Comparison of ENCODE assay signal across 9 cellular contexts in the genomic region with DNA sequence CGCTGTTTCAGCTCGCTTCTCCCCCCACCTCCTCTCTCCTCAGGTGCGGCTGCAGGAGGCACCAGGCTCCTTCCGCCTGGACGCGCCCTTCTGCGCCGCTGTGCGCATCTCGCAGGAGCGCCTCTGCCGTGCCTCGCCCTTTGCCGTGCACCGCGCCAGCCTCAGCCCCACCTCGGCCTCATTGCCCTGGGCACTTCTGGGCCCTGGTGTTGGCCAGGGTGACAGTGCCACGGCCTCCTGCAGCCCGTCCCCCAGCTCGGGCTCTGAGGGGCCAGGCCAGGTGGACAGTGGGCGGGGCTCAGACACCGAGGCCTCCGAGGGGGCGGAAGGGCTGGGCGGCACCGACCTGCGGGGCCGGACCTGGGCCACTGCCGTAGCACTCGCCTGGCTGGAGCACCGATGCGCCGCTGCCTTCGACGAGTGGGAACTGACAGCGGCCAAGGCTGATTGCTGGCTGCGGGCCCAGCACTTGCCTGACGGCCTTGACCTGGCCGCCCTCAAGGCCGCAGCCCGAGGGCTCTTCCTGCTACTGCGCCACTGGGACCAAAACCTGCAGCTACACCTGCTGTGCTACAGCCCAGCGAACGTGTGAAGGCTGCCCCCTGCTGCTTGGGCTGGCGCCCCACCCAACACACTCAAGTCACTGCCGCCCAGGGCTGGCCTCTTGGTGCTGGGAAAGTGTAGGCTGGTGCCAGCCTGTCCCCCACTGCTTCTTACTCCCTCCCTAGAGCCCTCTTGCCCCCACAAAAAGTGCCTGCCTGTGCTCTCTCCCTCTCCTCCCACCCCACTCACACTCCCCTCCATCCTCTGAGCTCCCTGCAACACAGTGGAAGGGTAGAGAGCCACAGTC. TPM values are rescaled to one million over a fixed set of nuclear protein-coding genes. Genes with fewer than 3 reads are reported as not detected.
DNase-seq lines count a peak whose midpoint lies in the region; ATAC-seq and TF ChIP-seq lines count a peak whose summit lies in the region.
"Had no signal": no experiment of that assay in that cellular context is flagged by ENCODE, and none has a peak within 500 bp of the region (broad histone marks: within the 10 kb centered on the region; RNA-seq: fewer than 3 reads in every experiment).

No MANE protein-coding gene starts in this region.

- H3K4me3 ChIP-seq in OCI-LY3 (ENCODE audit: low read length) (no peak overlapping the region), neural progenitor cell (no peak overlapping the region)

- CTCF ChIA-PET in activated CD4-positive, alpha-beta T cell treated with anti-CD3 and anti-CD28 coated beads for 36 hours (lab: Charles Lee) = interaction anchor here (0.6 to 4.2 kb wide), 3 partner anchors 8 to 14 kb away, joined by 3 to 25 read pairs (median 3); a partner anchor contains a TSS

- H3K79me2 ChIP-seq in OCI-LY3 (ENCODE audit: low read length) (0 out of 2 replicates have a peak, but pooled peaks cover 10% of the 10 kb centered on the region), neural progenitor cell (ENCODE audit: low read depth) (no peaks in the 10 kb centered on the region)

- H3K4me1 Mint-ChIP-seq in activated CD4-positive, alpha-beta T cell treated with anti-CD3 and anti-CD28 coated beads for 36 hours = peaks cover 4% of the 10 kb centered on the region
- peaks cover 7% of the 10 kb centered on the region for H3K4me1 Mint-ChIP-seq in glutamatergic neuron (ENCODE audit: low read depth, unreplicated experiment)
- peaks cover 0 to 7% of the 10 kb centered on the region in 2 donors for H3K4me1 Mint-ChIP-seq in stimulated activated naive B cell treated with anti-CD40 and anti-IgM and Interleukin-4, amounts not matched to agents 10 μg/mL and 1 μg/mL and 100 μg/mL, for 72 hours
- no peaks in the 10 kb centered on the region for H3K4me1 Mint-ChIP-seq in neural progenitor cell

- DNase-seq in activated CD4-positive, alpha-beta T cell treated with anti-CD3 and anti-CD28 coated beads for 36 hours = peak; percentile 44
- DNase-seq in activated CD4-positive, alpha-beta T cell treated with anti-CD3 and anti-CD28 coated beads, Interleukin-2, amount 50 U/mL, for 48 hours = no peak
- DNase-seq in glutamatergic neuron (peak; percentile 80), NK-92 (lab: John Stamatoyannopoulos, UW; ENCODE audit: unreplicated experiment) (no peak), neural progenitor cell (ENCODE audit: low spot score) (no peak)
- DNase-seq in stimulated activated naive B cell treated with anti-CD40 and anti-IgM and Interleukin-4, amounts not matched to agents 10 μg/mL and 1 μg/mL and 100 μg/mL, for 72 hours = no peak

- H3K36me3 Mint-ChIP-seq in activated CD4-positive, alpha-beta T cell treated with anti-CD3 and anti-CD28 coated beads for 36 hours (ENCODE audit: low read depth) = peaks cover 12% of the 10 kb centered on the region
- H3K36me3 Mint-ChIP-seq in glutamatergic neuron (ENCODE audit: unreplicated experiment) = peaks cover 8% of the 10 kb centered on the region
- peaks cover 21 to 33% of the 10 kb centered on the region in 2 donors for H3K36me3 Mint-ChIP-seq in stimulated activated naive B cell treated with anti-CD40 and anti-IgM and Interleukin-4, amounts not matched to agents 10 μg/mL and 1 μg/mL and 100 μg/mL, for 72 hours
- H3K36me3 Mint-ChIP-seq in neural progenitor cell = peaks cover 1% of the 10 kb centered on the region

- H3K4me3 Mint-ChIP-seq in activated CD4-positive, alpha-beta T cell treated with anti-CD3 and anti-CD28 coated beads for 36 hours = no peak overlapping the region
- H3K4me3 Mint-ChIP-seq in glutamatergic neuron (ENCODE audit: unreplicated experiment) (no peak overlapping the region), neural progenitor cell (no peak overlapping the region)
- no peak overlapping the region for H3K4me3 Mint-ChIP-seq in stimulated activated naive B cell treated with anti-CD40 and anti-IgM and Interleukin-4, amounts not matched to agents 10 μg/mL and 1 μg/mL and 100 μg/mL, for 72 hours

- H3K4me1 ChIP-seq in OCI-LY3 (ENCODE audit: low read length) (no peaks in the 10 kb centered on the region), neural progenitor cell (no peaks in the 10 kb centered on the region)

- no peaks in the 10 kb centered on the region for H3K9me3 Mint-ChIP-seq in activated CD4-positive, alpha-beta T cell treated with anti-CD3 and anti-CD28 coated beads for 36 hours (ENCODE audit: low read depth)
- H3K9me3 Mint-ChIP-seq in glutamatergic neuron (ENCODE audit: unreplicated experiment) = peaks cover 10% of the 10 kb centered on the region
- H3K9me3 Mint-ChIP-seq in stimulated activated naive B cell treated with anti-CD40 and anti-IgM and Interleukin-4, amounts not matched to agents 10 μg/mL and 1 μg/mL and 100 μg/mL, for 72 hours = no peaks in the 10 kb centered on the region
- no peaks in the 10 kb centered on the region for H3K9me3 Mint-ChIP-seq in neural progenitor cell

- H3F3A ChIP-seq in neural progenitor cell (ENCODE audit: low read depth) = peaks cover 5% of the 10 kb centered on the region

- peak; percentile 19; the same call in 1 of the 2 replicates for TF ChIP-seq CTCF in OCI-LY3 (IDR thresholded peaks at IDR 0.05; ENCODE audit: low read depth, low read length)
- peak; percentile 56 for TF ChIP-seq CTCF in glutamatergic neuron (IDR thresholded peaks at IDR 0.05; ENCODE audit: partially characterized antibody, unreplicated experiment)
- no peak for TF ChIP-seq CTCF in neural progenitor cell (IDR thresholded peaks at IDR 0.05)

- ATAC-seq in activated CD4-positive, alpha-beta T cell treated with anti-CD3 and anti-CD28 coated beads for 36 hours = peak; percentile 71
- ATAC-seq in stimulated activated naive B cell treated with anti-CD40 and anti-IgM and Interleukin-4, amounts not matched to agents 10 μg/mL and 1 μg/mL and 100 μg/mL, for 72 hours (replicated peaks) = peak; percentile 51 to 55
- no peak for ATAC-seq in GM21528 (IDR thresholded peaks at IDR 0.05; ENCODE audit: low FRiP score, unreplicated experiment)

- H4K20me1 ChIP-seq in OCI-LY3 (ENCODE audit: insufficient read depth, low read length) (no peaks in the 10 kb centered on the region), neural progenitor cell (ENCODE audit: low read depth) (peaks cover 31% of the 10 kb centered on the region)

- H3K9ac ChIP-seq in OCI-LY3 (ENCODE audit: low read length) = no peak overlapping the region
- no peak overlapping the region for H3K9ac ChIP-seq in neural progenitor cell

- no peak overlapping the region for H3K27ac ChIP-seq in OCI-LY3 (ENCODE audit: low read length)
- H3K27ac ChIP-seq in neural progenitor cell = no peak overlapping the region
- H3K27ac ChIP-seq: skin epidermis had no signal

- H3K4me2 ChIP-seq in OCI-LY3 (ENCODE audit: low read length) = no peak overlapping the region
- no peak overlapping the region for H3K4me2 ChIP-seq in neural progenitor cell

- H3K36me3 ChIP-seq in OCI-LY3 (replicated peaks; ENCODE audit: low read depth, low read length) = peaks cover 23% of the 10 kb centered on the region
- H3K36me3 ChIP-seq in neural progenitor cell = no peaks in the 10 kb centered on the region

- H3K27me3 Mint-ChIP-seq in activated CD4-positive, alpha-beta T cell treated with anti-CD3 and anti-CD28 coated beads for 36 hours = no peaks in the 10 kb centered on the region
- peaks cover 13% of the 10 kb centered on the region for H3K27me3 Mint-ChIP-seq in glutamatergic neuron (ENCODE audit: unreplicated experiment)
- H3K27me3 Mint-ChIP-seq in stimulated activated naive B cell treated with anti-CD40 and anti-IgM and Interleukin-4, amounts not matched to agents 10 μg/mL and 1 μg/mL and 100 μg/mL, for 72 hours = no peaks in the 10 kb centered on the region
- peaks cover 9% of the 10 kb centered on the region for H3K27me3 Mint-ChIP-seq in neural progenitor cell (ENCODE audit: insufficient read depth, low read depth)

- intact Hi-C loops in activated CD4-positive, alpha-beta T cell treated with anti-CD3 and anti-CD28 coated beads for 36 hours (cut with DNase I, micrococcal nuclease) = loop anchor here in 1 of 2 experiments (10.0 kb wide), 1 partner anchor 687 kb away; a partner anchor contains a TSS

- no peak overlapping the region for H3K27ac Mint-ChIP-seq in activated CD4-positive, alpha-beta T cell treated with anti-CD3 and anti-CD28 coated beads for 36 hours
- H3K27ac Mint-ChIP-seq in glutamatergic neuron (ENCODE audit: unreplicated experiment) (no peak overlapping the region), neural progenitor cell (no peak overlapping the region)
- H3K27ac Mint-ChIP-seq in stimulated activated naive B cell treated with anti-CD40 and anti-IgM and Interleukin-4, amounts not matched to agents 10 μg/mL and 1 μg/mL and 100 μg/mL, for 72 hours = no peak overlapping the region

- H3K27me3 ChIP-seq in OCI-LY3 (ENCODE audit: low read depth, low read length) (no peaks in the 10 kb centered on the region), neural progenitor cell (no peaks in the 10 kb centered on the region)

- no peaks in the 10 kb centered on the region for H3K9me3 ChIP-seq in OCI-LY3 (ENCODE audit: insufficient read depth, low read length)
- no peaks in the 10 kb centered on the region for H3K9me3 ChIP-seq in neural progenitor cell (ENCODE audit: low read depth)

- H2AFZ ChIP-seq in OCI-LY3 (ENCODE audit: low read depth, low read length) (no peak overlapping the region), neural progenitor cell (replicated peaks) (no peak overlapping the region)

- POLR2A ChIA-PET in activated CD4-positive, alpha-beta T cell treated with anti-CD3 and anti-CD28 coated beads for 36 hours (lab: Charles Lee) = no interaction called here

RNA-seq across cellular contexts. Expression of a gene that starts 7.1 kb away (rescaled TPM):
- 10 to 100 TPM; 39.9 to 40.9 TPM for total RNA-seq in activated CD4-positive, alpha-beta T cell treated with anti-CD3 and anti-CD28 coated beads for 36 hours
- total RNA-seq in glutamatergic neuron (ENCODE audit: unreplicated experiment) = 26.5 TPM
- 23.7 and 39.1 TPM in 2 replicates for total RNA-seq in neural progenitor cell (ENCODE audit: low replicate concordance)

RNA-seq across cellular contexts. Expression of a gene that starts 7.8 kb away (rescaled TPM):
- total RNA-seq in activated CD4-positive, alpha-beta T cell treated with anti-CD3 and anti-CD28 coated beads for 36 hours = 1 to 10 TPM; 4.8 to 5.8 TPM
- 1.7 TPM for total RNA-seq in glutamatergic neuron (ENCODE audit: unreplicated experiment)
- 3.7 and 6.0 TPM in 2 replicates for total RNA-seq in neural progenitor cell (ENCODE audit: low replicate concordance)

RNA-seq across cellular contexts. Expression of a gene that starts 12.3 kb away (rescaled TPM):
- total RNA-seq in activated CD4-positive, alpha-beta T cell treated with anti-CD3 and anti-CD28 coated beads for 36 hours = not detected
- total RNA-seq in glutamatergic neuron (ENCODE audit: unreplicated experiment) (56.5 TPM), neural progenitor cell (ENCODE audit: low replicate concordance) (not detected in 2 replicates)

RNA-seq across cellular contexts. Expression of a gene that starts 19.7 kb away (rescaled TPM):
- under 1 TPM; 0.18 to 0.25 TPM for total RNA-seq in activated CD4-positive, alpha-beta T cell treated with anti-CD3 and anti-CD28 coated beads for 36 hours
- total RNA-seq in glutamatergic neuron (ENCODE audit: unreplicated experiment) = 14.8 TPM
- total RNA-seq in neural progenitor cell (ENCODE audit: low replicate concordance) = 0.71 TPM in 1 of 2 replicates, not detected in the other

RNA-seq across cellular contexts. Expression of a gene that starts 34.1 kb away (rescaled TPM):
- not detected for total RNA-seq in activated CD4-positive, alpha-beta T cell treated with anti-CD3 and anti-CD28 coated beads for 36 hours
- total RNA-seq in glutamatergic neuron (ENCODE audit: unreplicated experiment) (1.6 TPM), neural progenitor cell (ENCODE audit: low replicate concordance) (0.15 TPM in 1 of 2 replicates, not detected in the other)

Comparison
In these comparisons a context has a peak if more than half of its experiments do, and no peak if none do; other contexts are left out.
1. DNase-seq: peak in activated CD4-positive, alpha-beta T cell treated with anti-CD3 and anti-CD28 coated beads for 36 hours (single experiment) and glutamatergic neuron (single experiment); none in activated CD4-positive, alpha-beta T cell treated with anti-CD3 and anti-CD28 coated beads, Interleukin-2, amount 50 U/mL, for 48 hours (0 of 2), stimulated activated naive B cell treated with anti-CD40 and anti-IgM and Interleukin-4, amounts not matched to agents 10 μg/mL and 1 μg/mL and 100 μg/mL, for 72 hours (single experiment), NK-92 (single experiment) and neural progenitor cell (single experiment).
2. RNA of a gene that starts 12.3 kb away (total RNA-seq): 56.5 TPM in glutamatergic neuron (single experiment); not detected in activated CD4-positive, alpha-beta T cell treated with anti-CD3 and anti-CD28 coated beads for 36 hours and not detected in neural progenitor cell; every median in the first group is over 10 times any median in the second.